8 cellular contexts compared by ENCODE assay signal in genomic region chr11:118152552-118153471, GRCh38. TPM values are rescaled to one million over a fixed set of nuclear protein-coding genes. Genes with fewer than 3 reads are reported as not detected.
DNase-seq lines count a peak whose midpoint lies in the region; ATAC-seq, FAIRE-seq and TF ChIP-seq lines count a peak whose summit lies in the region.

SCN4B (minus strand) TSS chr11:118152823; CDS start chr11:118152673, 150 bp downstream.

- H2AK5ac ChIP-seq in H9 (ENCODE audit: insufficient read length, low read length): no peak within 1 kb of the TSS

- no peak within 1 kb of the TSS for H3K23ac ChIP-seq in H9 (ENCODE audit: insufficient read length, low read depth, low read length)

- H3K23me2 ChIP-seq in H9 (ENCODE audit: insufficient read length, low read depth, low read length, poor library complexity, severe bottlenecking): peaks cover 30% of the 10 kb centered on the region

- no peak within 1 kb of the TSS for H4K8ac ChIP-seq in H9 (replicated peaks; ENCODE audit: insufficient read length, low read depth, low read length)

- intact Hi-C loops in kidney (cut with DNase I): no loop called here
- intact Hi-C loops in spleen (cut with DNase I; ENCODE audit: low total_unique reads): no loop called here

- no peak within 1 kb of the TSS for H2BK120ac ChIP-seq in H9 (ENCODE audit: low read depth, low read length, poor library complexity, severe bottlenecking)

- H3K79me1 ChIP-seq in H9 (ENCODE audit: insufficient read depth, low read depth, low read length, poor library complexity, severe bottlenecking): no peaks in the 10 kb centered on the region

- peaks cover 51 to 72% of the 10 kb centered on the region in 2 experiments for H3K4me1 Mint-ChIP-seq in H9

- H3K27me3 ChIP-seq in H9 (ENCODE audit: insufficient read depth, low read length): peaks cover 65% of the 10 kb centered on the region
- peaks cover 0 to 31% of the 10 kb centered on the region in 2 donors for H3K27me3 ChIP-seq in Peyer's patch
- peaks cover 4 to 93% (median 62%) of the 10 kb centered on the region in 7 donors for H3K27me3 ChIP-seq in spleen (replicated peaks in 1 of 7)

- no peak within 1 kb of the TSS for H2BK5ac ChIP-seq in H9 (ENCODE audit: insufficient read length, low read length)

- H2BK15ac ChIP-seq in H9 (ENCODE audit: low read depth, low read length): no peak within 1 kb of the TSS

- H3T11ph ChIP-seq in H9 (ENCODE audit: low read length): no peak within 1 kb of the TSS

- H2BK12ac ChIP-seq in H9 (ENCODE audit: insufficient read length, low read depth, low read length): no peak within 1 kb of the TSS

- H3K9me3 Mint-ChIP-seq in H9: no peaks in the 10 kb centered on the region; a peak in 1 of 5 replicates

- no peak within 1 kb of the TSS for H3K27ac Mint-ChIP-seq in H9

- no peaks in the 10 kb centered on the region for H3K79me2 ChIP-seq in H9 (ENCODE audit: insufficient read depth, low read length)

- no peak within 1 kb of the TSS for H4K91ac ChIP-seq in H9 (ENCODE audit: insufficient read length, low read depth, low read length)

- H4K20me1 ChIP-seq in H9 (ENCODE audit: control insufficient read depth, insufficient read depth, insufficient read length): no peaks in the 10 kb centered on the region

- no peak within 1 kb of the TSS for H3K56ac ChIP-seq in H9 (ENCODE audit: insufficient read length, low read depth, low read length)

- H3K14ac ChIP-seq in H9 (ENCODE audit: insufficient read depth, low read length): 0 out of 2 replicates have a peak within 1 kb of the TSS, but pooled peaks have one; percentile 30

- H4K5ac ChIP-seq in H9 (ENCODE audit: insufficient read length, low read depth, low read length): no peak within 1 kb of the TSS

- H3K36me3 Mint-ChIP-seq in H9 (ENCODE audit: insufficient read depth in 1 of 3, low read depth in 3 of 3): no peaks in the 10 kb centered on the region; a peak in 1 of 7 replicates

- H3K36me3 ChIP-seq in Peyer's patch (no peaks in the 10 kb centered on the region), kidney (ENCODE audit: control insufficient read depth in 1 of 2, insufficient read depth in 2 of 2, low read length in 2 of 2) (no peaks in the 10 kb centered on the region), spleen (no peaks in the 10 kb centered on the region)

- H3K4ac ChIP-seq in H9 (ENCODE audit: low read depth, low read length): no peak within 1 kb of the TSS

- CTCF ChIA-PET in AG04449 (lab: Yijun Ruan, JAX): interaction anchor here (0.7 to 2.4 kb wide), 2 partner anchors 9 to 18 kb away, joined by 3 to 19 read pairs; no protein-coding TSS in a partner anchor

- peak within 1 kb of the TSS; percentile 36 for H3K4me3 ChIP-seq in AG04449 (ENCODE audit: low read depth, low read length)
- peak within 1 kb of the TSS; percentile 17 to 58 (median 46) for H3K4me3 ChIP-seq in Peyer's patch
- peak within 1 kb of the TSS; percentile 81 for H3K4me3 ChIP-seq in coronary artery
- H3K4me3 ChIP-seq in kidney (ENCODE audit: low read length in 2 of 2): peak within 1 kb of the TSS; percentile 51
- H3K4me3 ChIP-seq in spleen: peak within 1 kb of the TSS; percentile 18 to 69 (median 42)

- no peak within 1 kb of the TSS for H3K18ac ChIP-seq in H9 (ENCODE audit: insufficient read length, low read depth, low read length)

- no CpG with 5 or more reads among the region's 88 CpGs for WGBS in H9 (ENCODE audit: extremely low coverage, insufficient read length, low lambda C conversion rate)
- WGBS in spleen, 5 donors: 1 to 5% (median 1%) methylated on average over 51 to 88 of the region's 88 CpGs

- no peak for TF ChIP-seq CTCF in AG04449 (IDR thresholded peaks at IDR 0.05; ENCODE audit: insufficient read depth, low read length, missing control alignments)
- TF ChIP-seq CTCF in H9 (conservative IDR thresholded peaks at IDR 0.05): no peak
- no peak for TF ChIP-seq CTCF in Peyer's patch (IDR thresholded peaks at IDR 0.05)
- no peak for TF ChIP-seq CTCF in coronary artery (IDR thresholded peaks at IDR 0.05)
- TF ChIP-seq CTCF in kidney (IDR thresholded peaks at IDR 0.05; ENCODE audit: borderline replicate concordance, extremely low read depth, insufficient read depth): no peak
- no peak for TF ChIP-seq CTCF in spleen (IDR thresholded peaks at IDR 0.05 in 8 of 11, conservative IDR thresholded peaks at IDR 0.05 in 3 of 11)

- peaks cover 15% of the 10 kb centered on the region for H3K4me1 ChIP-seq in H9 (ENCODE audit: insufficient read depth, low read length)
- H3K4me1 ChIP-seq in Peyer's patch: peaks cover 0 to 24% (median 0%) of the 10 kb centered on the region in 4 donors
- H3K4me1 ChIP-seq in kidney (ENCODE audit: control insufficient read depth in 1 of 2, insufficient read depth in 1 of 2, low read depth in 1 of 2, low read length in 2 of 2): peaks cover 0 to 15% of the 10 kb centered on the region in 2 donors
- H3K4me1 ChIP-seq in spleen: peaks cover 5 to 26% (median 14%) of the 10 kb centered on the region in 6 donors

- H3K4me2 ChIP-seq in H9 (ENCODE audit: insufficient read depth, insufficient read length, low read length): peak within 1 kb of the TSS; percentile 85

- POLR2A ChIA-PET in AG04449 (lab: Yijun Ruan, JAX): no interaction called here

- H2BK20ac ChIP-seq in H9 (ENCODE audit: low read depth, low read length, poor library complexity, severe bottlenecking): no peak within 1 kb of the TSS

- H3K9ac ChIP-seq in H9 (ENCODE audit: extremely low read depth, insufficient read length, low read length) (no peak within 1 kb of the TSS), kidney (ENCODE audit: low read length in 2 of 2) (no peak within 1 kb of the TSS)

- DNase-seq in AG04449 (ENCODE audit: low read depth, low spot score) (no peak), H9 (peak; percentile 81), Peyer's patch (peak in 2 of 3 donors; percentile 55 to 68), coronary artery (ENCODE audit: low spot score) (no peak), kidney (peak; percentile 87), spleen (no peak)
- no peak for DNase-seq in stimulated activated CD4-positive, alpha-beta T cell treated with anti-CD3 and anti-CD28 coated beads, Interleukin-4, amount 100 ng/mL, for 4 hours

- no peak within 1 kb of the TSS for H2AFZ ChIP-seq in H9 (ENCODE audit: low read length)

- H3K4me3 Mint-ChIP-seq in H9: peak within 1 kb of the TSS; percentile 67 to 83

- H3K27me3 Mint-ChIP-seq in H9 (ENCODE audit: low read depth): peaks cover 94% of the 10 kb centered on the region

- no peak for ATAC-seq in HG02884 (IDR thresholded peaks at IDR 0.05; ENCODE audit: unreplicated experiment)

- H3K9me3 ChIP-seq in H9 (ENCODE audit: control insufficient read depth, low read depth, low read length): no peaks in the 10 kb centered on the region
- H3K9me3 ChIP-seq in Peyer's patch: no peaks in the 10 kb centered on the region
- H3K9me3 ChIP-seq in kidney (ENCODE audit: control insufficient read depth in 1 of 2, low read length in 2 of 2): no peaks in the 10 kb centered on the region
- no peaks in the 10 kb centered on the region for H3K9me3 ChIP-seq in spleen

- no peak for TF ChIP-seq POLR2A in Peyer's patch (IDR thresholded peaks at IDR 0.05)
- TF ChIP-seq POLR2A in spleen (IDR thresholded peaks at IDR 0.05): no peak

- H3K27ac ChIP-seq in H9 (ENCODE audit: insufficient read length, low read depth, low read length) (no peak within 1 kb of the TSS), Peyer's patch (no peak within 1 kb of the TSS), coronary artery (no peak within 1 kb of the TSS), kidney (ENCODE audit: low read depth in 2 of 2, low read length in 2 of 2) (no peak within 1 kb of the TSS), spleen (no peak within 1 kb of the TSS)

- FAIRE-seq in kidney (lab: Jason Lieb, UNC): no peak

RNA-seq across cellular contexts. Expression of gene SCN4B, which starts in this region (rescaled TPM):
- 1.6 and 1.9 TPM in 2 replicates for total RNA-seq in H9 (2021)
- total RNA-seq in Peyer's patch: 1 to 10 TPM in 2 of 4 donors, under 1 TPM in 2; 0.35 to 8.3 (median 1.4) TPM
- 3.5 TPM for total RNA-seq in kidney
- 1.4 TPM for polyA plus RNA-seq in kidney (ENCODE audit: insufficient read depth, low read depth, low replicate concordance)
- total RNA-seq in spleen: 1 to 10 TPM in 1 of 7 donors, under 1 TPM in 4, not detected in 2; 0.23 to 1.9 (median 0.47) TPM
- polyA plus RNA-seq in spleen: under 1 TPM; 0.06 to 0.37 (median 0.14) TPM

Comparison
In these comparisons a context has a peak if more than half of its experiments do, and no peak if none do; other contexts are left out.
1. DNase-seq: peak in H9 (single experiment), Peyer's patch (2 of 3) and kidney (single experiment); none in AG04449 (single experiment), coronary artery (single experiment), spleen (single experiment) and stimulated activated CD4-positive, alpha-beta T cell treated with anti-CD3 and anti-CD28 coated beads, Interleukin-4, amount 100 ng/mL, for 4 hours (0 of 2).
2. Peak in every context shown above with its lines, with median percentiles within 50 percentile points of each other: H3K4me3 ChIP-seq.